In genomic region chr1:93878889-93879586, GRCh38 we compare ENCODE assay signal across 8 cellular contexts. TPM values are rescaled to one million over a fixed set of nuclear protein-coding genes. Genes with fewer than 3 reads are reported as not detected.
DNase-seq lines count a peak whose midpoint lies in the region; ATAC-seq and TF ChIP-seq lines count a peak whose summit lies in the region.

Gene DNTTIP2, minus strand, starts transcription at chr1:93879206. Its CDS starts 58 bp downstream, at chr1:93879148.

- no peaks in the 10 kb centered on the region for H3K9me3 ChIP-seq in DOHH2 (ENCODE audit: control insufficient read depth, insufficient read depth, low read length)
- H3K9me3 ChIP-seq in GM23248 (ENCODE audit: low read depth): no peaks in the 10 kb centered on the region
- H3K9me3 ChIP-seq in fibroblast of lung (ENCODE audit: control insufficient read depth, insufficient read depth, low read depth, low read length): no peaks in the 10 kb centered on the region

- in situ Hi-C loops in GM23248 (cut with MboI): loop anchor here (25.0 kb wide), 1 partner anchor 458 kb away; no protein-coding TSS in a partner anchor

- no peaks in the 10 kb centered on the region for H3K9me3 Mint-ChIP-seq in activated T-helper 17 cell treated with anti-CD3 and anti-CD28 coated beads, Interleukin-2, amount 50 U/mL, for 72 hours
- no peaks in the 10 kb centered on the region for H3K9me3 Mint-ChIP-seq in naive thymus-derived CD8-positive, alpha-beta T cell

- H3K27ac Mint-ChIP-seq in activated T-helper 17 cell treated with anti-CD3 and anti-CD28 coated beads, Interleukin-2, amount 50 U/mL, for 72 hours: peak within 1 kb of the TSS; percentile 99
- H3K27ac Mint-ChIP-seq in naive thymus-derived CD8-positive, alpha-beta T cell: peak within 1 kb of the TSS; percentile 97 to 100 (median 99)

- peaks cover 61% of the 10 kb centered on the region for H3K36me3 Mint-ChIP-seq in activated T-helper 17 cell treated with anti-CD3 and anti-CD28 coated beads, Interleukin-2, amount 50 U/mL, for 72 hours (ENCODE audit: low read depth)
- H3K36me3 Mint-ChIP-seq in naive thymus-derived CD8-positive, alpha-beta T cell: peaks cover 5 to 35% (median 12%) of the 10 kb centered on the region in 3 donors

- H3K27me3 ChIP-seq in DOHH2 (ENCODE audit: control insufficient read depth, low read length) (no peaks in the 10 kb centered on the region), GM23248 (replicated peaks; ENCODE audit: insufficient read depth) (no peaks in the 10 kb centered on the region), fibroblast of lung (ENCODE audit: control insufficient read depth, insufficient read depth, low read length) (no peaks in the 10 kb centered on the region)

- H3K4me3 ChIP-seq in DOHH2 (ENCODE audit: low read length): peak within 1 kb of the TSS; percentile 99
- H3K4me3 ChIP-seq in GM23248: peak within 1 kb of the TSS; percentile 93
- H3K4me3 ChIP-seq in fibroblast of lung (replicated peaks in 1 of 4; ENCODE audit: control extremely low read depth in 1 of 4, insufficient read depth in 1 of 4, low read depth in 3 of 4, low read length in 4 of 4): peak within 1 kb of the TSS; percentile 81 to 100 (median 96)

- peak; percentile 95 for ATAC-seq in activated T-helper 17 cell treated with anti-CD3 and anti-CD28 coated beads, Interleukin-2, amount 50 U/mL, for 72 hours (replicated peaks)
- peak; percentile 91 to 92 for ATAC-seq in naive thymus-derived CD8-positive, alpha-beta T cell

- H3K4me3 Mint-ChIP-seq in activated T-helper 17 cell treated with anti-CD3 and anti-CD28 coated beads, Interleukin-2, amount 50 U/mL, for 72 hours: peak within 1 kb of the TSS; percentile 96
- H3K4me3 Mint-ChIP-seq in naive thymus-derived CD8-positive, alpha-beta T cell: peak within 1 kb of the TSS; percentile 90 to 99 (median 99)

- DNase-seq in GM23248 (peak; percentile 97), Kasumi-1 (lab: John Stamatoyannopoulos, UW) (peak; percentile 91 to 93), RWPE1 (ENCODE audit: low spot score) (peak; percentile 90), fibroblast of lung (ENCODE audit: low read depth in 2 of 2) (peak; percentile 88 to 91)
- DNase-seq in naive thymus-derived CD8-positive, alpha-beta T cell: peak; percentile 72 to 94 (median 88)
- DNase-seq in stimulated activated naive CD4-positive, alpha-beta T cell (lab: John Stamatoyannopoulos, UW): peak; percentile 75 to 88 (median 82)

- H4K20me1 ChIP-seq in DOHH2 (ENCODE audit: control insufficient read depth, insufficient read depth, low read depth, low read length) (peaks cover 8% of the 10 kb centered on the region; the same call in 1 of the 2 replicates), GM23248 (ENCODE audit: insufficient read depth) (no peaks in the 10 kb centered on the region), fibroblast of lung (ENCODE audit: control insufficient read depth, extremely low read depth, insufficient read depth, low read length) (peaks cover 3% of the 10 kb centered on the region)

- peak within 1 kb of the TSS; percentile 76 for H3K4me2 ChIP-seq in DOHH2 (ENCODE audit: low read length)
- H3K4me2 ChIP-seq in GM23248 (ENCODE audit: unreplicated experiment): peak within 1 kb of the TSS; percentile 87
- H3K4me2 ChIP-seq in fibroblast of lung (ENCODE audit: extremely low read depth, insufficient read depth, low read length): peak within 1 kb of the TSS; percentile 95

- no peaks in the 10 kb centered on the region for H3K27me3 Mint-ChIP-seq in activated T-helper 17 cell treated with anti-CD3 and anti-CD28 coated beads, Interleukin-2, amount 50 U/mL, for 72 hours
- no peaks in the 10 kb centered on the region for H3K27me3 Mint-ChIP-seq in naive thymus-derived CD8-positive, alpha-beta T cell

- H3K79me2 ChIP-seq in DOHH2 (ENCODE audit: control insufficient read depth, low read length) (peaks cover 53% of the 10 kb centered on the region), GM23248 (ENCODE audit: insufficient read depth) (peaks cover 61% of the 10 kb centered on the region), fibroblast of lung (ENCODE audit: control insufficient read depth, insufficient read depth, low read length) (peaks cover 31% of the 10 kb centered on the region)

- TF ChIP-seq CTCF in DOHH2 (IDR thresholded peaks at IDR 0.05; ENCODE audit: low read depth, low read length, poor library complexity, severe bottlenecking): no peak
- TF ChIP-seq CTCF in RWPE1 (conservative IDR thresholded peaks at IDR 0.05; ENCODE audit: low read depth): no peak
- no peak for TF ChIP-seq CTCF in fibroblast of lung (conservative IDR thresholded peaks at IDR 0.05 in 1 of 2, IDR thresholded peaks at IDR 0.05 in 1 of 2; ENCODE audit: low read depth in 1 of 2, low read length in 2 of 2)

- H3K9me2 ChIP-seq in DOHH2 (replicated peaks; ENCODE audit: control insufficient read depth, low read length) (no peaks in the 10 kb centered on the region), GM23248 (ENCODE audit: insufficient read depth) (no peaks in the 10 kb centered on the region)

- H3K4me1 ChIP-seq in DOHH2 (ENCODE audit: control insufficient read depth, low read length): peaks cover 31% of the 10 kb centered on the region
- H3K4me1 ChIP-seq in GM23248 (ENCODE audit: insufficient read depth): peaks cover 27% of the 10 kb centered on the region
- peaks cover 4% of the 10 kb centered on the region for H3K4me1 ChIP-seq in fibroblast of lung (ENCODE audit: control insufficient read depth, extremely low read depth, insufficient read depth, low read length)

- H3K4me1 Mint-ChIP-seq in activated T-helper 17 cell treated with anti-CD3 and anti-CD28 coated beads, Interleukin-2, amount 50 U/mL, for 72 hours: peaks cover 33% of the 10 kb centered on the region
- peaks cover 25 to 50% (median 45%) of the 10 kb centered on the region in 4 donors for H3K4me1 Mint-ChIP-seq in naive thymus-derived CD8-positive, alpha-beta T cell

- POLR2A ChIA-PET in RWPE1 (lab: Yijun Ruan, JAX; ENCODE audit: low non-redundant PET): interaction anchor here (0.6 kb wide), 3 partner anchors 539 to 629 kb away, joined by 3 to 5 read pairs (median 4); partner anchors contain the start of gene ABCD3
- POLR2A ChIA-PET in naive thymus-derived CD8-positive, alpha-beta T cell (lab: Charles Lee): interaction anchor here (0.6 to 3.3 kb wide), 11 partner anchors 8 to 1355 kb away, joined by 3 to 48 read pairs (median 5); partner anchors contain the start of genes ALG14, GCLM, MTF2 and RWDD3

- H3K27ac ChIP-seq in DOHH2 (ENCODE audit: low read depth, low read length) (peak within 1 kb of the TSS; percentile 41), GM23248 (peak within 1 kb of the TSS; percentile 85), RWPE1 (peak within 1 kb of the TSS; percentile 83), fibroblast of lung (ENCODE audit: insufficient read depth, low read length) (peak within 1 kb of the TSS; percentile 94)

- CTCF ChIA-PET in RWPE1 (lab: Yijun Ruan, JAX): interaction anchor here (0.6 kb wide), 1 partner anchor 1194 kb away, joined by 3 read pairs; no protein-coding TSS in a partner anchor

- H2AFZ ChIP-seq in GM23248: peak within 1 kb of the TSS; percentile 93
- H2AFZ ChIP-seq in fibroblast of lung (ENCODE audit: low read length): peak within 1 kb of the TSS; percentile 92

- H3K36me3 ChIP-seq in DOHH2 (ENCODE audit: control insufficient read depth, low read length) (peaks cover 46% of the 10 kb centered on the region), GM23248 (ENCODE audit: low read depth) (peaks cover 48% of the 10 kb centered on the region), fibroblast of lung (ENCODE audit: control insufficient read depth, insufficient read depth, low read length) (peaks cover 7% of the 10 kb centered on the region)

- H3K9ac ChIP-seq in GM23248 (peak within 1 kb of the TSS; percentile 95), fibroblast of lung (ENCODE audit: insufficient read depth, low read length) (peak within 1 kb of the TSS; percentile 96)

- 1 to 2% methylated on average over 50 of the region's 50 CpGs for WGBS in GM23248 (ENCODE audit: low coverage in 1 of 2, low lambda C conversion rate in 2 of 2, missing lambda C conversion rate in 2 of 2), 2 experiments

- H3F3A ChIP-seq in DOHH2 (ENCODE audit: control insufficient read depth, insufficient read depth): peaks cover 2% of the 10 kb centered on the region; the same call in 1 of the 2 replicates
- peaks cover 43% of the 10 kb centered on the region for H3F3A ChIP-seq in GM23248 (ENCODE audit: insufficient read depth)

RNA-seq across cellular contexts. Expression of gene DNTTIP2, which starts in this region (rescaled TPM):
- 31.1 and 35.8 TPM in 2 replicates for total RNA-seq in GM23248 (2014; rRNA removed; shearing (Covaris generic))
- 52.8 and 62.1 TPM in 2 replicates for polyA plus RNA-seq in GM23248 (2016; fragmentation: Nextera tagmentation; extraction: Ambion mirVana)
- 10 to 100 TPM; 62.9 to 79.5 TPM for total RNA-seq in activated T-helper 17 cell treated with anti-CD3 and anti-CD28 coated beads, Interleukin-2, amount 50 U/mL, for 72 hours
- total RNA-seq in fibroblast of lung: 19.2 and 20.8 TPM in 2 replicates
- polyA plus RNA-seq in fibroblast of lung: 32.8 and 34.9 TPM in 2 replicates
- polyA plus RNA-seq in fibroblast of lung (2012): 38.2 and 48.1 TPM in 2 replicates
- 2.0 and 10.4 TPM in 2 replicates for polyA minus RNA-seq in fibroblast of lung (ENCODE audit: low replicate concordance)
- total RNA-seq in naive thymus-derived CD8-positive, alpha-beta T cell: 10 to 100 TPM; 74.2 to 87.6 TPM
- 10 to 100 TPM; 68.8 to 72.9 (median 70.9) TPM for polyA plus RNA-seq in naive thymus-derived CD8-positive, alpha-beta T cell

Comparison
In these comparisons a context has a peak if more than half of its experiments do, and no peak if none do; other contexts are left out.
1. Peak in every context shown above with its lines: DNase-seq, ATAC-seq, H3K4me3 ChIP-seq and H3K27ac ChIP-seq.
2. H3K27ac ChIP-seq: peak in every context shown above with its lines; median percentile 94 in fibroblast of lung; 85 in GM23248; 83 in RWPE1; 41 in DOHH2.